In genomic region chr17:8121531-8122390, GRCh38 we compare ENCODE assay signal across 8 cellular contexts. TPM values are rescaled to one million over a fixed set of nuclear protein-coding genes. Genes with fewer than 3 reads are reported as not detected.
DNase-seq lines count a peak whose midpoint lies in the region; ATAC-seq and TF ChIP-seq lines count a peak whose summit lies in the region.

No MANE protein-coding gene starts in this region.

- no peak overlapping the region for H3K27ac ChIP-seq in urinary bladder (ENCODE audit: low read depth)

- peaks cover 3% of the 10 kb centered on the region for H3K4me1 ChIP-seq in urinary bladder (ENCODE audit: insufficient read depth)

- H3K4me3 Mint-ChIP-seq in CD14-positive monocyte: peak overlapping the region; percentile 81 to 97
- peak overlapping the region; percentile 87 to 98 (median 94) for H3K4me3 Mint-ChIP-seq in naive thymus-derived CD8-positive, alpha-beta T cell

- H3K27ac Mint-ChIP-seq in CD14-positive monocyte: no peak overlapping the region
- no peak overlapping the region for H3K27ac Mint-ChIP-seq in naive thymus-derived CD8-positive, alpha-beta T cell

- peaks cover 0 to 50% (median 31%) of the 10 kb centered on the region in 7 donors for H3K9me3 Mint-ChIP-seq in CD14-positive monocyte
- H3K9me3 Mint-ChIP-seq in naive thymus-derived CD8-positive, alpha-beta T cell: peaks cover 0 to 17% (median 0%) of the 10 kb centered on the region in 9 donors

- POLR2A ChIA-PET in naive thymus-derived CD8-positive, alpha-beta T cell (lab: Charles Lee): interaction anchor here (0.5 to 4.0 kb wide), 13 partner anchors 9 to 167 kb away, joined by 3 to 27 read pairs (median 3); partner anchors contain the start of gene RANGRF

- peaks cover 84% of the 10 kb centered on the region for H3K4me1 Mint-ChIP-seq in CD14-positive monocyte
- peaks cover 60 to 87% (median 77%) of the 10 kb centered on the region in 4 donors for H3K4me1 Mint-ChIP-seq in naive thymus-derived CD8-positive, alpha-beta T cell

- TF ChIP-seq CTCF in CD14-positive monocyte (IDR thresholded peaks at IDR 0.05): peak; percentile 39
- TF ChIP-seq CTCF in fibroblast of villous mesenchyme (IDR thresholded peaks at IDR 0.05; ENCODE audit: insufficient read depth, low read depth, low read length): peak; percentile 52

- peaks cover 19 to 28% of the 10 kb centered on the region in 2 donors for H3K36me3 Mint-ChIP-seq in CD14-positive monocyte
- peaks cover 0 to 6% (median 3%) of the 10 kb centered on the region in 3 donors for H3K36me3 Mint-ChIP-seq in naive thymus-derived CD8-positive, alpha-beta T cell

- intact Hi-C loops in CD14-positive monocyte (cut with micrococcal nuclease): loop anchor here (5.0 kb wide), 2 partner anchors 36 to 66 kb away; no protein-coding TSS in a partner anchor

- H3K36me3 ChIP-seq in urinary bladder (ENCODE audit: insufficient read depth): no peaks in the 10 kb centered on the region

- peak; percentile 24 for ATAC-seq in GM21360 (IDR thresholded peaks at IDR 0.05; ENCODE audit: unreplicated experiment)
- no peak for ATAC-seq in naive thymus-derived CD8-positive, alpha-beta T cell
- no peak for ATAC-seq in GM21423 (IDR thresholded peaks at IDR 0.05; ENCODE audit: unreplicated experiment)

- H3K27me3 Mint-ChIP-seq in CD14-positive monocyte (ENCODE audit: low read depth in 3 of 3): peaks cover 77 to 89% (median 89%) of the 10 kb centered on the region in 3 donors
- H3K27me3 Mint-ChIP-seq in naive thymus-derived CD8-positive, alpha-beta T cell: peaks cover under 1 to 37% (median 28%) of the 10 kb centered on the region in 5 donors

- peak overlapping the region; percentile 79 for H3K4me3 ChIP-seq in fibroblast of villous mesenchyme (ENCODE audit: low read depth, low read length)
- H3K4me3 ChIP-seq in urinary bladder (ENCODE audit: low read depth, low read length): peak overlapping the region; percentile 50

- WGBS in urinary bladder: under 1% methylated on average over 88 of the region's 88 CpGs

- DNase-seq in CD14-positive monocyte (ENCODE audit: low spot score): no peak
- peak; percentile 40 for DNase-seq in NCI-H146 treated with DMSO at 0.1 percent for 48 hours (lab: John Stamatoyannopoulos, UW; ENCODE audit: unreplicated experiment)
- DNase-seq in activated CD8-positive, alpha-beta memory T cell treated with anti-CD3 and anti-CD28 coated beads, Interleukin-2, amount 50 U/mL, for 48 hours: peak; percentile 85
- DNase-seq in fibroblast of villous mesenchyme (ENCODE audit: low read depth): peak; percentile 77
- DNase-seq in naive thymus-derived CD8-positive, alpha-beta T cell: peak in 5 of 10 donors; percentile 36 to 63 (median 39)

RNA-seq across cellular contexts. Expression of gene HES7, which starts 2.1 kb away (rescaled TPM):
- polyA plus RNA-seq in CD14-positive monocyte (not detected), urinary bladder (0.24 TPM)
- total RNA-seq in fibroblast of villous mesenchyme (not detected in 2 replicates), urinary bladder (not detected)
- total RNA-seq in naive thymus-derived CD8-positive, alpha-beta T cell: under 1 TPM in 1 of 2 experiments, not detected in 1; 0.30 TPM
- not detected for polyA plus RNA-seq in naive thymus-derived CD8-positive, alpha-beta T cell

RNA-seq across cellular contexts. Expression of gene ALOXE3, which starts 3.4 kb away (rescaled TPM):
- polyA plus RNA-seq in CD14-positive monocyte (not detected), urinary bladder (not detected)
- total RNA-seq in fibroblast of villous mesenchyme (not detected in 2 replicates), urinary bladder (not detected)
- under 1 TPM; 0.18 to 0.52 TPM for total RNA-seq in naive thymus-derived CD8-positive, alpha-beta T cell
- polyA plus RNA-seq in naive thymus-derived CD8-positive, alpha-beta T cell: under 1 TPM in 1 of 3 donors, not detected in 2; 0.13 TPM

RNA-seq across cellular contexts. Expression of gene PER1, which starts 30.4 kb away (rescaled TPM):
- polyA plus RNA-seq in CD14-positive monocyte (1 to 10 TPM; 5.6 to 9.6 TPM), urinary bladder (183 TPM)
- total RNA-seq in fibroblast of villous mesenchyme (5.5 and 12.5 TPM in 2 replicates), urinary bladder (29.9 TPM)
- total RNA-seq in naive thymus-derived CD8-positive, alpha-beta T cell: 100 to 1,000 TPM; 148 to 153 TPM
- polyA plus RNA-seq in naive thymus-derived CD8-positive, alpha-beta T cell: 10 to 100 TPM in 2 of 3 donors, 1 to 10 TPM in 1; 6.1 to 11.4 (median 10.7) TPM

RNA-seq across cellular contexts. Expression of gene ALOX12B, which starts 34.2 kb away (rescaled TPM):
- polyA plus RNA-seq in CD14-positive monocyte: not detected
- total RNA-seq in fibroblast of villous mesenchyme: not detected in 2 replicates
- 1 to 10 TPM in 1 of 2 experiments, under 1 TPM in 1; 0.80 to 1.5 TPM for total RNA-seq in naive thymus-derived CD8-positive, alpha-beta T cell
- 1 to 10 TPM in 2 of 3 donors, under 1 TPM in 1; 0.82 to 2.3 (median 1.7) TPM for polyA plus RNA-seq in naive thymus-derived CD8-positive, alpha-beta T cell
- total RNA-seq in urinary bladder: 0.11 TPM
- not detected for polyA plus RNA-seq in urinary bladder

RNA-seq across cellular contexts. Expression of gene VAMP2, which starts 41.0 kb away (rescaled TPM):
- polyA plus RNA-seq in CD14-positive monocyte (10 to 100 TPM; 10.2 to 14.5 TPM), urinary bladder (81.4 TPM)
- total RNA-seq in fibroblast of villous mesenchyme (5.6 and 6.1 TPM in 2 replicates), urinary bladder (12.1 TPM)
- total RNA-seq in naive thymus-derived CD8-positive, alpha-beta T cell: 100 to 1,000 TPM; 219 to 238 TPM
- 10 to 100 TPM; 50.4 to 84.2 (median 64.4) TPM for polyA plus RNA-seq in naive thymus-derived CD8-positive, alpha-beta T cell
